7 cellular contexts compared by ENCODE assay signal in the genomic region with DNA sequence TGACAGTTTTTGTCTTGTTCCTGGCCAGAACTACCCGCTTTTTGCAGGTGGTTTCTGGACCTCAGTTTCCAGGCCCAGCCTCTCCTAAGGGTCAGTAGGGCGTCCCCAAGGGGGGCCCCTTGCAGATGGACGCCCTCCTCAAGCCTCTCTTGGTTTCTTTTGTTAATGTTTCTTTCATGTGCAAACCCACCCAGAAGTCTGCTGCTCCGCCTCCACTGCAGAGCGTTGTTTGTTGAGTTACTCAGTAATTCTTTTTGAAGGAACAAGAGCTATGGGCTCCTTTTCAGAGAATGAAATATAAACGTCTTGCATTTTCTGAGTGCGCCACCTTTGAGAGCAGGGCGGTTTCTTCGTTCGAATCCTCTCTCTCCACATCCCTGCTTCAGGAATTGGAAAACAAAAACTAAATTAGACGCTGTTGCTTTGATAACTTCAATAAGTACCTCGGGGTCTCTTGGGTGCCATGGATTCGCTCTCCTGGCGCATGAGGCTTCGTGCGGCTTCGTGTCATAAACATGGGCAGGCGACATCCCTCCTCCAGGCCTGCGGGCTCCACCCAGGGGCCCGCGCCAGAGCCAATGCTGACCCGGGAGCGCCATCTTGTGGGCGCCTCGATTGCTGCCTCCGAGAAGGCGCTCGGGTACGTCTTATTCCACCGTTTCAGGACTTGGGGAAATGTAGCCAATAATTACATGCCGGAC. TPM values are rescaled to one million over a fixed set of nuclear protein-coding genes. Genes with fewer than 3 reads are reported as not detected.
DNase-seq lines count a peak whose midpoint lies in the region; ATAC-seq and TF ChIP-seq lines count a peak whose summit lies in the region.

No MANE protein-coding gene starts in this region.

- H3K27ac Mint-ChIP-seq in MCF 10A (ENCODE audit: low read depth, unreplicated experiment), result no peak overlapping the region

- no TSS peak for BruUV-seq in MCF 10A (replicated peaks; lab: Mats Ljungman, UMichigan)

- no peaks in the 10 kb centered on the region for H3K36me3 Mint-ChIP-seq in MCF 10A (ENCODE audit: insufficient read depth, unreplicated experiment)

- H3K4me3 Mint-ChIP-seq in MCF 10A (ENCODE audit: unreplicated experiment), result no peak overlapping the region

- CTCF ChIA-PET in MCF 10A (lab: Yijun Ruan, JAX), result interaction anchor here (0.6 to 3.6 kb wide), 26 partner anchors 8 to 1167 kb away, joined by 3 to 28 read pairs (median 4); partner anchors contain the start of gene ZCCHC9

- peaks cover 4% of the 10 kb centered on the region for H3K4me1 Mint-ChIP-seq in MCF 10A (ENCODE audit: insufficient read depth, unreplicated experiment)

- TF ChIP-seq CTCF in WERI-Rb-1 (IDR thresholded peaks at IDR 0.05; ENCODE audit: low read depth, low read length) (peak; percentile 86), MCF 10A (IDR thresholded peaks at IDR 0.05; ENCODE audit: unreplicated experiment) (peak; percentile 95)

- ATAC-seq in GM18498 (IDR thresholded peaks at IDR 0.05; ENCODE audit: unreplicated experiment) (peak; percentile 99), HG02973 (IDR thresholded peaks at IDR 0.05; ENCODE audit: unreplicated experiment) (peak; percentile 78)

- no peaks in the 10 kb centered on the region for H3K9me3 ChIP-seq in WERI-Rb-1 (ENCODE audit: severe bottlenecking)

- H3K27ac ChIP-seq in WERI-Rb-1, result no peak overlapping the region

- H3K9me3 Mint-ChIP-seq in MCF 10A (ENCODE audit: unreplicated experiment), result no peaks in the 10 kb centered on the region

- no peaks in the 10 kb centered on the region for H3K27me3 ChIP-seq in WERI-Rb-1 (ENCODE audit: insufficient read depth, low read depth, severe bottlenecking)

- DNase-seq in NCI-H2171 (lab: John Stamatoyannopoulos, UW) (peak; percentile 50), WERI-Rb-1 (peak; percentile 86), MCF 10A (ENCODE audit: unreplicated experiment) (peak; percentile 82), inferior parietal cortex (ENCODE audit: extremely low spot score) (peak; percentile 88)
- peak; percentile 73 to 89 (median 79) for DNase-seq in stimulated activated CD4-positive, alpha-beta T cell treated with anti-CD3 and anti-CD28 coated beads, Interleukin-12 subunit alpha, Interleukin-12 subunit beta, amount 100 ng/mL, for 48 hours (ENCODE audit: low read depth in 2 of 3, low spot score in 1 of 3)

- no peak overlapping the region for H3K4me3 ChIP-seq in WERI-Rb-1 (ENCODE audit: low read depth, low read length)

- peaks cover 29% of the 10 kb centered on the region for H3K27me3 Mint-ChIP-seq in MCF 10A (ENCODE audit: insufficient read depth, unreplicated experiment)

- intact Hi-C loops in MCF 10A (cut with micrococcal nuclease), result loop anchor here (10.0 kb wide), 1 partner anchor 510 kb away; no protein-coding TSS in a partner anchor

- no peaks in the 10 kb centered on the region; the same call in 1 of the 2 replicates for H3K36me3 ChIP-seq in WERI-Rb-1

- POLR2A ChIA-PET in MCF 10A (lab: Yijun Ruan, JAX), result interaction anchor here (1.0 kb wide), 1 partner anchor 106 kb away, joined by 3 read pairs; no protein-coding TSS in a partner anchor

RNA-seq across cellular contexts. Expression of gene CKMT2, which starts 38.3 kb away (rescaled TPM):
- not detected in 2 replicates for total RNA-seq in MCF 10A (2022)
